ENCODE assay signal across 32 cellular contexts in genomic region chr15:78917888-78918287, GRCh38. TPM values are rescaled to one million over a fixed set of nuclear protein-coding genes. Genes with fewer than 3 reads are reported as not detected.
DNase-seq lines count a peak whose midpoint lies in the region; FAIRE-seq and TF ChIP-seq lines count a peak whose summit lies in the region.
"Had no signal": no experiment of that assay in that cellular context is flagged by ENCODE, and none has a peak within 500 bp of the region (broad histone marks: within the 10 kb centered on the region; RNA-seq: fewer than 3 reads in every experiment).

No MANE protein-coding gene starts in this region.

- H3K14ac ChIP-seq in mesenchymal stem cell (ENCODE audit: low read length in 2 of 2) = no peak overlapping the region

- peak overlapping the region; percentile 26 for H3K27ac Mint-ChIP-seq in activated T-helper 2 cell treated with anti-CD3 and anti-CD28 coated beads, Interferon-gamma antibody, Interleukin-2, Interleukin-4, amounts not matched to agents 10 μg/mL and 5 μg/mL and 100 μg/mL, durations not matched to agents 14 hours and 24 hours and 36 hours
- H3K27ac Mint-ChIP-seq: CD8-positive, alpha-beta T cell; GM23338; HFFc6 had no signal

- no peak for FAIRE-seq in D721Med (lab: Jason Lieb, UNC)
- FAIRE-seq: A549, GM12878, HepG2, K562 had no signal

- H3K9me3 Mint-ChIP-seq in activated T-helper 2 cell treated with anti-CD3 and anti-CD28 coated beads, Interferon-gamma antibody, Interleukin-2, Interleukin-4, amounts not matched to agents 10 μg/mL and 5 μg/mL and 100 μg/mL, durations not matched to agents 14 hours and 24 hours and 36 hours = no peaks in the 10 kb centered on the region
- H3K9me3 Mint-ChIP-seq: CD8-positive, alpha-beta T cell; GM23338; HFFc6 had no signal

- no peak overlapping the region for H3K18ac ChIP-seq in mesenchymal stem cell (ENCODE audit: low read depth in 1 of 2, low read length in 2 of 2)

- no peak for TF ChIP-seq EP300 in transverse colon (IDR thresholded peaks at IDR 0.05; ENCODE audit: low read depth)

- in situ Hi-C loops in transverse colon (cut with MboI; ENCODE audit: low pct_ligation_motif_present in 1 of 4, low pct_unique_long_range_greater_than_20kb in 1 of 4, low sequenced_read_pairs in 3 of 4) = loop anchor here in 3 of 4 donors (25.0 kb wide), 1 partner anchor 269 kb away; no protein-coding TSS in a partner anchor

- no peak overlapping the region for H2BK12ac ChIP-seq in mesenchymal stem cell (ENCODE audit: low read length in 2 of 2)

- no peak for TF ChIP-seq CTCF in transverse colon (IDR thresholded peaks at IDR 0.05)
- no peak for TF ChIP-seq CTCF in D721Med (IDR thresholded peaks at IDR 0.05; ENCODE audit: insufficient read depth, missing control alignments)

- H3K9me3 ChIP-seq in mesenchymal stem cell (ENCODE audit: control insufficient read depth, low read length) (no peaks in the 10 kb centered on the region), transverse colon (no peaks in the 10 kb centered on the region)
- H3K9me3 ChIP-seq: A549; BLaER1 treated with 17β-estradiol and CSF1 and Interleukin-3, amounts not matched to agents 10 nM and 100 nM; Caco-2; HAP-1; Peyer's patch had no signal

- H3K4me1 ChIP-seq in mesenchymal stem cell (ENCODE audit: control insufficient read depth, insufficient read depth, low read depth, low read length) = peaks cover 17% of the 10 kb centered on the region
- H3K4me1 ChIP-seq in transverse colon = peaks cover 13 to 29% (median 18%) of the 10 kb centered on the region in 4 donors
- H3K4me1 ChIP-seq: HAP-1 had no signal

- no peaks in the 10 kb centered on the region for H3K27me3 Mint-ChIP-seq in activated T-helper 2 cell treated with anti-CD3 and anti-CD28 coated beads, Interferon-gamma antibody, Interleukin-2, Interleukin-4, amounts not matched to agents 10 μg/mL and 5 μg/mL and 100 μg/mL, durations not matched to agents 14 hours and 24 hours and 36 hours (ENCODE audit: low read depth)

- no peak overlapping the region for H3K4ac ChIP-seq in mesenchymal stem cell (ENCODE audit: low read depth in 1 of 2, low read length in 2 of 2)

- intact Hi-C loops in activated T-helper 2 cell treated with anti-CD3 and anti-CD28 coated beads, Interferon-gamma antibody, Interleukin-2, Interleukin-4, amounts not matched to agents 10 μg/mL and 5 μg/mL and 100 μg/mL, durations not matched to agents 14 hours and 24 hours and 36 hours (cut with micrococcal nuclease) = no loop called here
- intact Hi-C loops in transverse colon (cut with DNase I; ENCODE audit: low total_unique reads) = no loop called here

- no peak overlapping the region for H2AFZ ChIP-seq in mesenchymal stem cell (ENCODE audit: low read depth, low read length)
- H2AFZ ChIP-seq: GM23338 had no signal

- peaks cover 26% of the 10 kb centered on the region for H3K79me1 ChIP-seq in mesenchymal stem cell (replicated peaks; ENCODE audit: low read length, poor library complexity, severe bottlenecking)

- H4K91ac ChIP-seq in mesenchymal stem cell (ENCODE audit: low read length) = no peak overlapping the region

- H3K27me3 ChIP-seq in H7 (ENCODE audit: control insufficient read depth, insufficient read depth, low read length) (no peaks in the 10 kb centered on the region), mesenchymal stem cell (ENCODE audit: control insufficient read depth in 1 of 2, insufficient read depth in 1 of 2, low read length in 2 of 2) (no peaks in the 10 kb centered on the region), transverse colon (no peaks in the 10 kb centered on the region)
- H3K27me3 ChIP-seq: BLaER1 treated with 17β-estradiol and CSF1 and Interleukin-3, amounts not matched to agents 10 nM and 100 nM; Peyer's patch had no signal

- H2BK5ac ChIP-seq in mesenchymal stem cell (ENCODE audit: low read depth, low read length, poor library complexity, severe bottlenecking) = no peak overlapping the region

- no peak overlapping the region for H3K4me3 Mint-ChIP-seq in activated T-helper 2 cell treated with anti-CD3 and anti-CD28 coated beads, Interferon-gamma antibody, Interleukin-2, Interleukin-4, amounts not matched to agents 10 μg/mL and 5 μg/mL and 100 μg/mL, durations not matched to agents 14 hours and 24 hours and 36 hours (ENCODE audit: low read depth)
- H3K4me3 Mint-ChIP-seq: CD8-positive, alpha-beta T cell; GM23338; HFFc6 had no signal

- peak overlapping the region; percentile 8 for H3K9ac ChIP-seq in mesenchymal stem cell (ENCODE audit: low read length)

- H3K4me3 ChIP-seq in H7 (ENCODE audit: insufficient read depth, low read depth, low read length) (no peak overlapping the region), mesenchymal stem cell (ENCODE audit: insufficient read depth in 1 of 2, low read depth in 1 of 2, low read length in 2 of 2) (no peak overlapping the region), transverse colon (no peak overlapping the region)
- H3K4me3 ChIP-seq: A549; BLaER1 treated with 17β-estradiol and CSF1 and Interleukin-3, amounts not matched to agents 10 nM and 100 nM; GM12878; GM23338; HAP-1; K562; Peyer's patch; SK-N-MC had no signal

- peaks cover 51% of the 10 kb centered on the region for H3K36me3 Mint-ChIP-seq in activated T-helper 2 cell treated with anti-CD3 and anti-CD28 coated beads, Interferon-gamma antibody, Interleukin-2, Interleukin-4, amounts not matched to agents 10 μg/mL and 5 μg/mL and 100 μg/mL, durations not matched to agents 14 hours and 24 hours and 36 hours (ENCODE audit: low read depth)

- H3K4me2 ChIP-seq in mesenchymal stem cell (ENCODE audit: low read length, poor library complexity, severe bottlenecking) = no peak overlapping the region
- H3K4me2 ChIP-seq: A549, GM23338 had no signal

- peak overlapping the region; percentile 47 for H4K8ac ChIP-seq in mesenchymal stem cell (ENCODE audit: low read length)

- no peaks in the 10 kb centered on the region for H3K4me1 Mint-ChIP-seq in activated T-helper 2 cell treated with anti-CD3 and anti-CD28 coated beads, Interferon-gamma antibody, Interleukin-2, Interleukin-4, amounts not matched to agents 10 μg/mL and 5 μg/mL and 100 μg/mL, durations not matched to agents 14 hours and 24 hours and 36 hours (ENCODE audit: low read depth)

- H2AK5ac ChIP-seq in mesenchymal stem cell (ENCODE audit: low read length, severe bottlenecking) = no peak overlapping the region

- TF ChIP-seq POLR2A in transverse colon (IDR thresholded peaks at IDR 0.05) = no peak

- no peak overlapping the region for H2BK120ac ChIP-seq in mesenchymal stem cell (ENCODE audit: low read depth, low read length)

- H3K23ac ChIP-seq in mesenchymal stem cell (ENCODE audit: low read length in 2 of 2) = no peak overlapping the region

- peak; percentile 34 for DNase-seq in H7
- DNase-seq in activated T-helper 2 cell treated with anti-CD3 and anti-CD28 coated beads, Interferon-gamma antibody, Interleukin-2, Interleukin-4, amounts not matched to agents 10 μg/mL and 5 μg/mL and 100 μg/mL, durations not matched to agents 14 hours and 24 hours and 36 hours (ENCODE audit: low spot score) = no peak
- DNase-seq in mesenchymal stem cell = no peak
- DNase-seq in transverse colon = no peak
- DNase-seq in NCI-H2107 treated with DMSO at 0.1 percent for 48 hours (lab: John Stamatoyannopoulos, UW; ENCODE audit: unreplicated experiment) = no peak
- DNase-seq in D721Med (ENCODE audit: insufficient read length, low spot score) = no peak
- no peak for DNase-seq in NOMO-1 treated with dmso at 0.1 percent for 144 hours (lab: John Stamatoyannopoulos, UW; ENCODE audit: unreplicated experiment)
- DNase-seq: AML-193, Caco-2, DMS 273 treated with DMSO at 0.1 percent for 48 hours, DMS79, EL, GDM1, HFFc6, Kasumi-1, NCI-H1092 treated with DMSO at 0.1 percent for 48 hours, NCI-H1436 treated with DMSO at 0.1 percent for 48 hours, NCI-H187 treated with DMSO at 0.1 percent for 48 hours, NCI-H446 treated with DMSO at 0.1 percent for 48 hours, NCI-H526, OCI-M1, Peyer's patch, SIG-M5 had no signal

- H3K36me3 ChIP-seq in H7 (replicated peaks; ENCODE audit: control insufficient read depth, insufficient read depth, low read length) (peaks cover 7% of the 10 kb centered on the region), mesenchymal stem cell (ENCODE audit: control insufficient read depth in 1 of 2, insufficient read depth in 2 of 2, low read depth in 1 of 2, low read length in 2 of 2) (peaks cover 59 to 60% of the 10 kb centered on the region in 2 experiments), transverse colon (peaks cover 0 to 21% (median 2%) of the 10 kb centered on the region in 4 donors)

- no peak overlapping the region for H2BK15ac ChIP-seq in mesenchymal stem cell (ENCODE audit: low read depth, poor library complexity, severe bottlenecking)

- 90% methylated on average over 3 of the region's 4 CpGs for WGBS in mesenchymal stem cell
- 67 to 91% methylated on average over 1 to 4 of the region's 4 CpGs for WGBS in transverse colon (ENCODE audit: low coverage in 1 of 2), 2 donors

- H3K27ac ChIP-seq in mesenchymal stem cell (ENCODE audit: low read length, poor library complexity, severe bottlenecking) (no peak overlapping the region), transverse colon (peak overlapping the region in 3 of 4 donors; percentile 53 to 81 (median 75))
- H3K27ac ChIP-seq: A549, SK-N-MC had no signal

RNA-seq across cellular contexts. Expression of gene CTSH, which starts 27.0 kb away (rescaled TPM):
- 16.9 and 17.1 TPM in 2 replicates for total RNA-seq in H7 (2014; rRNA removed; shearing (Covaris generic))
- total RNA-seq in activated T-helper 2 cell treated with anti-CD3 and anti-CD28 coated beads, Interferon-gamma antibody, Interleukin-2, Interleukin-4, amounts not matched to agents 10 μg/mL and 5 μg/mL and 100 μg/mL, durations not matched to agents 14 hours and 24 hours and 36 hours = 47.1 and 53.8 TPM in 2 replicates
- 28.4 TPM for polyA plus RNA-seq in mesenchymal stem cell (2013, experiment 1 of 2)
- polyA plus RNA-seq in mesenchymal stem cell (2013, experiment 2 of 2) = 29.4 TPM
- total RNA-seq in transverse colon = 10 to 100 TPM in 3 of 4 donors, 1 to 10 TPM in 1; 8.6 to 70.2 (median 41.0) TPM

RNA-seq across cellular contexts. Expression of gene MORF4L1, which starts 45.2 kb away (rescaled TPM):
- 235 and 339 TPM in 2 replicates for total RNA-seq in H7 (2014; rRNA removed; shearing (Covaris generic))
- total RNA-seq in activated T-helper 2 cell treated with anti-CD3 and anti-CD28 coated beads, Interferon-gamma antibody, Interleukin-2, Interleukin-4, amounts not matched to agents 10 μg/mL and 5 μg/mL and 100 μg/mL, durations not matched to agents 14 hours and 24 hours and 36 hours = 293 and 302 TPM in 2 replicates
- 560 TPM for polyA plus RNA-seq in mesenchymal stem cell (2013, experiment 1 of 2)
- polyA plus RNA-seq in mesenchymal stem cell (2013, experiment 2 of 2) = 524 TPM
- total RNA-seq in transverse colon = 100 to 1,000 TPM; 149 to 330 (median 235) TPM
